Comparison of ENCODE assay signal across 1 cellular context in genomic region chr6:78629154-78629721, GRCh38.
TF ChIP-seq lines count a peak whose summit lies in the region.

No MANE protein-coding gene starts in this region.

TF ChIP-seq in liver, 16 proteins besides CTCF, POLR2A, EP300 and RAD21 (continued from another document):
- TF ChIP-seq, protein P1, sequence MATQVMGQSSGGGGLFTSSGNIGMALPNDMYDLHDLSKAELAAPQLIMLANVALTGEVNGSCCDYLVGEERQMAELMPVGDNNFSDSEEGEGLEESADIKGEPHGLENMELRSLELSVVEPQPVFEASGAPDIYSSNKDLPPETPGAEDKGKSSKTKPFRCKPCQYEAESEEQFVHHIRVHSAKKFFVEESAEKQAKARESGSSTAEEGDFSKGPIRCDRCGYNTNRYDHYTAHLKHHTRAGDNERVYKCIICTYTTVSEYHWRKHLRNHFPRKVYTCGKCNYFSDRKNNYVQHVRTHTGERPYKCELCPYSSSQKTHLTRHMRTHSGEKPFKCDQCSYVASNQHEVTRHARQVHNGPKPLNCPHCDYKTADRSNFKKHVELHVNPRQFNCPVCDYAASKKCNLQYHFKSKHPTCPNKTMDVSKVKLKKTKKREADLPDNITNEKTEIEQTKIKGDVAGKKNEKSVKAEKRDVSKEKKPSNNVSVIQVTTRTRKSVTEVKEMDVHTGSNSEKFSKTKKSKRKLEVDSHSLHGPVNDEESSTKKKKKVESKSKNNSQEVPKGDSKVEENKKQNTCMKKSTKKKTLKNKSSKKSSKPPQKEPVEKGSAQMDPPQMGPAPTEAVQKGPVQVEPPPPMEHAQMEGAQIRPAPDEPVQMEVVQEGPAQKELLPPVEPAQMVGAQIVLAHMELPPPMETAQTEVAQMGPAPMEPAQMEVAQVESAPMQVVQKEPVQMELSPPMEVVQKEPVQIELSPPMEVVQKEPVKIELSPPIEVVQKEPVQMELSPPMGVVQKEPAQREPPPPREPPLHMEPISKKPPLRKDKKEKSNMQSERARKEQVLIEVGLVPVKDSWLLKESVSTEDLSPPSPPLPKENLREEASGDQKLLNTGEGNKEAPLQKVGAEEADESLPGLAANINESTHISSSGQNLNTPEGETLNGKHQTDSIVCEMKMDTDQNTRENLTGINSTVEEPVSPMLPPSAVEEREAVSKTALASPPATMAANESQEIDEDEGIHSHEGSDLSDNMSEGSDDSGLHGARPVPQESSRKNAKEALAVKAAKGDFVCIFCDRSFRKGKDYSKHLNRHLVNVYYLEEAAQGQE (IDR thresholded peaks at IDR 0.05), result no peak
- TF ChIP-seq, protein P2, sequence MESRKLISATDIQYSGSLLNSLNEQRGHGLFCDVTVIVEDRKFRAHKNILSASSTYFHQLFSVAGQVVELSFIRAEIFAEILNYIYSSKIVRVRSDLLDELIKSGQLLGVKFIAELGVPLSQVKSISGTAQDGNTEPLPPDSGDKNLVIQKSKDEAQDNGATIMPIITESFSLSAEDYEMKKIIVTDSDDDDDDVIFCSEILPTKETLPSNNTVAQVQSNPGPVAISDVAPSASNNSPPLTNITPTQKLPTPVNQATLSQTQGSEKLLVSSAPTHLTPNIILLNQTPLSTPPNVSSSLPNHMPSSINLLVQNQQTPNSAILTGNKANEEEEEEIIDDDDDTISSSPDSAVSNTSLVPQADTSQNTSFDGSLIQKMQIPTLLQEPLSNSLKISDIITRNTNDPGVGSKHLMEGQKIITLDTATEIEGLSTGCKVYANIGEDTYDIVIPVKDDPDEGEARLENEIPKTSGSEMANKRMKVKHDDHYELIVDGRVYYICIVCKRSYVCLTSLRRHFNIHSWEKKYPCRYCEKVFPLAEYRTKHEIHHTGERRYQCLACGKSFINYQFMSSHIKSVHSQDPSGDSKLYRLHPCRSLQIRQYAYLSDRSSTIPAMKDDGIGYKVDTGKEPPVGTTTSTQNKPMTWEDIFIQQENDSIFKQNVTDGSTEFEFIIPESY (IDR thresholded peaks at IDR 0.05), result no peak
- no peak for TF ChIP-seq TAF1 (conservative IDR thresholded peaks at IDR 0.05)
- no peak for TF ChIP-seq FOXA1 (IDR thresholded peaks at IDR 0.05)
